12 cellular contexts compared by ENCODE assay signal in the genomic region with DNA sequence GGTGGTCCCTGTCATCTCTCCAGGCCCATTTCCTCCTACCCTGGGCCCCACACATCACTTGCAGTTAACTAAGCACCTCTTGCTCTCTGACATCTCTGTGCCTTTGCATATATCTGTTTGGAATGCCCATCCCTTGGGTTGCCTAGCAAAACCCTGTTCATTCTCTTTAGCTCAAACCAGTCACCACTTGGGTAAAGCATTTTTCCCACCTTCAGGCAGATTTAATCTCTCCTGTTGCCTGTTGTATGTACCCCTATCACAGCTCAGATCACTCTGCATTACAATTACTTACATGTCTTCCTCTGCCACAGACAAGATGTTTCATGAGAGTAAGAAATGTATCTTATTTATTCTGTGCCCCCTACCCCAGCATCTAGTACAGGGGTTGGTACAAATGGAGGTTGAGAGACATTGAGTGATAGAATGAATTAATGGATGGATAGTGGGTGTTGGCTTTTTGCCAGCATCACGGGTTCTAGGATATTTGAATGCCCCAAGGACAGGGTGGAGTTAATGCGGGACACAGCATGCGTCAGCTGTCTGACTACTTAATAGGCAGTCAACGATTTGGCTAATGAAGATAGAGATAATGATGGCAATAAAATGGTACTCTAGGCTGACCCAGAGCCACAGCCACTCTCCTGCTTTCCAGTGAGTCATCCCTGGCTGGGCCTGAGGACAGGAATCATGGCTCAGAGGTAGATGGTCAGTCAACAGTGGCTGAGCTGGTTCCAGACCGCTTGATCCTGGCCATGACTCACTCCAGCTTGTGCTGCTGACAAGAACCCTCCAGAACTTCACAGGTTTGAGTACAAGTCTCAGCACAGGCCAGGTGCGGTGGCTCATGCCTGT. TPM values are rescaled to one million over a fixed set of nuclear protein-coding genes. Genes with fewer than 3 reads are reported as not detected.
DNase-seq lines count a peak whose midpoint lies in the region; ATAC-seq and TF ChIP-seq lines count a peak whose summit lies in the region.
"Had no signal": no experiment of that assay in that cellular context is flagged by ENCODE, and none has a peak within 500 bp of the region (broad histone marks: within the 10 kb centered on the region; RNA-seq: fewer than 3 reads in every experiment).

No MANE protein-coding gene starts in this region.

- TF ChIP-seq CTCF in testis (IDR thresholded peaks at IDR 0.05) = no peak
- TF ChIP-seq CTCF in suprapubic skin (IDR thresholded peaks at IDR 0.05) = no peak

- H3K36me3 ChIP-seq in testis (ENCODE audit: low read depth, missing control alignments) (no peaks in the 10 kb centered on the region), suprapubic skin (no peaks in the 10 kb centered on the region)
- H3K36me3 ChIP-seq: neutrophil had no signal

- no peak for TF ChIP-seq POLR2A in testis (IDR thresholded peaks at IDR 0.05)
- no peak for TF ChIP-seq POLR2A in suprapubic skin (IDR thresholded peaks at IDR 0.05)

- H3K4me1 ChIP-seq in testis (no peaks in the 10 kb centered on the region), suprapubic skin (no peaks in the 10 kb centered on the region)

- no peak for TF ChIP-seq EP300 in suprapubic skin (IDR thresholded peaks at IDR 0.05)

- intact Hi-C loops in testis (cut with DNase I; ENCODE audit: low total_unique reads) = no loop called here

- no peak for ATAC-seq in HG02852 (IDR thresholded peaks at IDR 0.05; ENCODE audit: unreplicated experiment)

- H3K27ac ChIP-seq in epithelial cell of prostate (peak overlapping the region; percentile 44), testis (no peak overlapping the region), suprapubic skin (no peak overlapping the region)
- H3K27ac ChIP-seq: neutrophil had no signal

- DNase-seq in DMS53 (lab: John Stamatoyannopoulos, UW) (peak; percentile 95), NCI-H748 treated with DMSO at 0.1 percent for 48 hours (lab: John Stamatoyannopoulos, UW) (peak; percentile 32), epithelial cell of prostate (ENCODE audit: low read depth, low spot score) (peak; percentile 93), myocyte (ENCODE audit: low read depth) (peak; percentile 49), testis (no peak), suprapubic skin (ENCODE audit: low spot score in 2 of 2) (no peak), DMS79 (lab: John Stamatoyannopoulos, UW) (no peak)
- DNase-seq: activated effector memory CD4-positive, alpha-beta T cell treated with anti-CD3 and anti-CD28 coated beads, Interleukin-2, amount 50 U/mL, for 16 hours; NCI-H2107 had no signal

- H3K27me3 ChIP-seq in testis (no peaks in the 10 kb centered on the region), suprapubic skin (no peaks in the 10 kb centered on the region)

- 67 to 74% methylated on average over 6 of the region's 6 CpGs for WGBS in testis, 2 donors
- 23% methylated on average over 5 of the region's 6 CpGs for WGBS in suprapubic skin

- no peak overlapping the region for H3K4me3 ChIP-seq in testis
- H3K4me3 ChIP-seq in suprapubic skin = no peak overlapping the region

- H3K9me3 ChIP-seq in testis (no peaks in the 10 kb centered on the region), suprapubic skin (no peaks in the 10 kb centered on the region)
- H3K9me3 ChIP-seq: neutrophil had no signal

RNA-seq across cellular contexts. Expression of a gene that starts 6.5 kb away (rescaled TPM):
- total RNA-seq in myocyte (not detected in 2 replicates), testis (1 to 10 TPM in 1 of 2 donors, under 1 TPM in 1; 0.93 to 2.0 TPM), suprapubic skin (not detected)
- polyA plus RNA-seq in myocyte (2012) = not detected
- polyA plus RNA-seq in testis (ENCODE audit: insufficient read depth, low read depth, low replicate concordance) = 1.2 TPM
- total RNA-seq: glomerular endothelial cell had no signal

RNA-seq across cellular contexts. Expression of a gene that starts 7.0 kb away (rescaled TPM):
- total RNA-seq in myocyte (6.3 and 6.5 TPM in 2 replicates), testis (10 to 100 TPM; 16.5 to 18.9 TPM), suprapubic skin (10 to 100 TPM; 14.1 to 20.5 (median 15.8) TPM)
- polyA plus RNA-seq in myocyte (2012) = 11.9 TPM
- polyA plus RNA-seq in testis (ENCODE audit: insufficient read depth, low read depth, low replicate concordance) = 17.7 TPM

RNA-seq across cellular contexts. Expression of a gene that starts 14.2 kb away (rescaled TPM):
- 35.7 and 43.0 TPM in 2 replicates for total RNA-seq in myocyte
- 87.3 TPM for polyA plus RNA-seq in myocyte (2012)
- total RNA-seq in testis = 10 to 100 TPM; 78.9 to 95.0 TPM
- polyA plus RNA-seq in testis (ENCODE audit: insufficient read depth, low read depth, low replicate concordance) = 153 TPM
- 10 to 100 TPM; 34.1 to 65.2 (median 46.5) TPM for total RNA-seq in suprapubic skin

RNA-seq across cellular contexts. Expression of a gene that starts 17.2 kb away (rescaled TPM):
- 12.0 and 14.2 TPM in 2 replicates for total RNA-seq in myocyte
- 26.4 TPM for polyA plus RNA-seq in myocyte (2012)
- total RNA-seq in testis = 10 to 100 TPM; 19.8 to 22.2 TPM
- 22.2 TPM for polyA plus RNA-seq in testis (ENCODE audit: insufficient read depth, low read depth, low replicate concordance)
- total RNA-seq in suprapubic skin = 10 to 100 TPM; 13.2 to 25.3 (median 18.8) TPM

RNA-seq across cellular contexts. Expression of a gene that starts 44.3 kb away (rescaled TPM):
- total RNA-seq in myocyte (not detected in 2 replicates), testis (under 1 TPM in 1 of 2 donors, not detected in 1; 0.31 TPM), suprapubic skin (1,000 to 10,000 TPM in 1 of 4 donors, 100 to 1,000 TPM in 3; 364 to 1,347 (median 744) TPM)
- not detected for polyA plus RNA-seq in myocyte (2012)
- polyA plus RNA-seq in testis (ENCODE audit: insufficient read depth, low read depth, low replicate concordance) = 0.41 TPM
- total RNA-seq: glomerular endothelial cell had no signal

Comparison
In these comparisons a context has a peak if more than half of its experiments do, and no peak if none do; other contexts are left out.
1. DNase-seq: peak in DMS53 (single experiment), NCI-H748 treated with DMSO at 0.1 percent for 48 hours (single experiment), epithelial cell of prostate (single experiment) and myocyte (single experiment); none in testis (single experiment), suprapubic skin (0 of 2) and DMS79 (single experiment).